1 cellular context compared by ENCODE assay signal in the genomic region with DNA sequence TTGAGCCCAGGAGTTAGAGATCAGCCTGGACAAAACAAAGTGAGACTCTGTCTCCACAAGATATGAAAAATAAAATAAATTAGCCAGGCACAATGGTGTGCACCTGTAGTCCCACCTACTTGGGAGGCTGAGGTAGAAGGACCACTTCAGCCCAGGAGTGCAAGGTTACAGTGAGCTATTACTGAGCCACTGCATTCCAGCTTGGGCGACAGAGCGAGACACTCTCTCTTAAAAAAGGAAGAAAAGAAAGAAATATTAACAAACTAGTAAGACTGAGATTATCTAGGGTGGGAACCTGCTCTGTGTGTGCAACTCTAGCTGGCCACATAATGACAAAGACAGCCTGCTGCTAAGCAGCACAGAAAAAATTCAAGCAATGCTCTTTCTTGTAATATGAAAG.
TF ChIP-seq lines count a peak whose summit lies in the region.

No MANE protein-coding gene starts in this region.

TF ChIP-seq in SK-N-SH, 30 proteins besides CTCF, POLR2A, EP300 and RAD21 (continued from another document):
- TF ChIP-seq, protein P1, sequence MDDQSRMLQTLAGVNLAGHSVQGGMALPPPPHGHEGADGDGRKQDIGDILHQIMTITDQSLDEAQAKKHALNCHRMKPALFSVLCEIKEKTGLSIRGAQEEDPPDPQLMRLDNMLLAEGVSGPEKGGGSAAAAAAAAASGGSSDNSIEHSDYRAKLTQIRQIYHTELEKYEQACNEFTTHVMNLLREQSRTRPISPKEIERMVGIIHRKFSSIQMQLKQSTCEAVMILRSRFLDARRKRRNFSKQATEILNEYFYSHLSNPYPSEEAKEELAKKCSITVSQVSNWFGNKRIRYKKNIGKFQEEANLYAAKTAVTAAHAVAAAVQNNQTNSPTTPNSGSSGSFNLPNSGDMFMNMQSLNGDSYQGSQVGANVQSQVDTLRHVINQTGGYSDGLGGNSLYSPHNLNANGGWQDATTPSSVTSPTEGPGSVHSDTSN (IDR thresholded peaks at IDR 0.05), result no peak
- TF ChIP-seq NFIC (IDR thresholded peaks at IDR 0.05; ENCODE audit: borderline replicate concordance) (no peak), SIN3A (IDR thresholded peaks at IDR 0.05; ENCODE audit: borderline replicate concordance, low read depth, low read length) (no peak), TCF12 (IDR thresholded peaks at IDR 0.05) (no peak), FOXJ3 (CRISPR knock-in tag; IDR thresholded peaks at IDR 0.05) (no peak), SMC3 (IDR thresholded peaks at IDR 0.05; ENCODE audit: low read depth, low read length) (no peak), RXRA (IDR thresholded peaks at IDR 0.05; ENCODE audit: borderline replicate concordance, low read depth) (no peak), MEF2A (IDR thresholded peaks at IDR 0.05; ENCODE audit: borderline replicate concordance, low read depth) (no peak), RFX5 (IDR thresholded peaks at IDR 0.05; ENCODE audit: low read length) (no peak), GATA2 (CRISPR knock-in tag; IDR thresholded peaks at IDR 0.05) (no peak), ELF1 (IDR thresholded peaks at IDR 0.05) (no peak)
- TF ChIP-seq, protein P2, sequence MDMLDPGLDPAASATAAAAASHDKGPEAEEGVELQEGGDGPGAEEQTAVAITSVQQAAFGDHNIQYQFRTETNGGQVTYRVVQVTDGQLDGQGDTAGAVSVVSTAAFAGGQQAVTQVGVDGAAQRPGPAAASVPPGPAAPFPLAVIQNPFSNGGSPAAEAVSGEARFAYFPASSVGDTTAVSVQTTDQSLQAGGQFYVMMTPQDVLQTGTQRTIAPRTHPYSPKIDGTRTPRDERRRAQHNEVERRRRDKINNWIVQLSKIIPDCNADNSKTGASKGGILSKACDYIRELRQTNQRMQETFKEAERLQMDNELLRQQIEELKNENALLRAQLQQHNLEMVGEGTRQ (IDR thresholded peaks at IDR 0.05; ENCODE audit: borderline replicate concordance, low read depth, low read length), result no peak
- TF ChIP-seq, protein P3, sequence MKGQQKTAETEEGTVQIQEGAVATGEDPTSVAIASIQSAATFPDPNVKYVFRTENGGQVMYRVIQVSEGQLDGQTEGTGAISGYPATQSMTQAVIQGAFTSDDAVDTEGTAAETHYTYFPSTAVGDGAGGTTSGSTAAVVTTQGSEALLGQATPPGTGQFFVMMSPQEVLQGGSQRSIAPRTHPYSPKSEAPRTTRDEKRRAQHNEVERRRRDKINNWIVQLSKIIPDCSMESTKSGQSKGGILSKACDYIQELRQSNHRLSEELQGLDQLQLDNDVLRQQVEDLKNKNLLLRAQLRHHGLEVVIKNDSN (IDR thresholded peaks at IDR 0.05; ENCODE audit: borderline replicate concordance, low read depth), result no peak
- TF ChIP-seq, protein P4, sequence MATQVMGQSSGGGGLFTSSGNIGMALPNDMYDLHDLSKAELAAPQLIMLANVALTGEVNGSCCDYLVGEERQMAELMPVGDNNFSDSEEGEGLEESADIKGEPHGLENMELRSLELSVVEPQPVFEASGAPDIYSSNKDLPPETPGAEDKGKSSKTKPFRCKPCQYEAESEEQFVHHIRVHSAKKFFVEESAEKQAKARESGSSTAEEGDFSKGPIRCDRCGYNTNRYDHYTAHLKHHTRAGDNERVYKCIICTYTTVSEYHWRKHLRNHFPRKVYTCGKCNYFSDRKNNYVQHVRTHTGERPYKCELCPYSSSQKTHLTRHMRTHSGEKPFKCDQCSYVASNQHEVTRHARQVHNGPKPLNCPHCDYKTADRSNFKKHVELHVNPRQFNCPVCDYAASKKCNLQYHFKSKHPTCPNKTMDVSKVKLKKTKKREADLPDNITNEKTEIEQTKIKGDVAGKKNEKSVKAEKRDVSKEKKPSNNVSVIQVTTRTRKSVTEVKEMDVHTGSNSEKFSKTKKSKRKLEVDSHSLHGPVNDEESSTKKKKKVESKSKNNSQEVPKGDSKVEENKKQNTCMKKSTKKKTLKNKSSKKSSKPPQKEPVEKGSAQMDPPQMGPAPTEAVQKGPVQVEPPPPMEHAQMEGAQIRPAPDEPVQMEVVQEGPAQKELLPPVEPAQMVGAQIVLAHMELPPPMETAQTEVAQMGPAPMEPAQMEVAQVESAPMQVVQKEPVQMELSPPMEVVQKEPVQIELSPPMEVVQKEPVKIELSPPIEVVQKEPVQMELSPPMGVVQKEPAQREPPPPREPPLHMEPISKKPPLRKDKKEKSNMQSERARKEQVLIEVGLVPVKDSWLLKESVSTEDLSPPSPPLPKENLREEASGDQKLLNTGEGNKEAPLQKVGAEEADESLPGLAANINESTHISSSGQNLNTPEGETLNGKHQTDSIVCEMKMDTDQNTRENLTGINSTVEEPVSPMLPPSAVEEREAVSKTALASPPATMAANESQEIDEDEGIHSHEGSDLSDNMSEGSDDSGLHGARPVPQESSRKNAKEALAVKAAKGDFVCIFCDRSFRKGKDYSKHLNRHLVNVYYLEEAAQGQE (IDR thresholded peaks at IDR 0.05; ENCODE audit: low read depth, low read length), result no peak
- TF ChIP-seq, protein P5, sequence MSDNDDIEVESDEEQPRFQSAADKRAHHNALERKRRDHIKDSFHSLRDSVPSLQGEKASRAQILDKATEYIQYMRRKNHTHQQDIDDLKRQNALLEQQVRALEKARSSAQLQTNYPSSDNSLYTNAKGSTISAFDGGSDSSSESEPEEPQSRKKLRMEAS (IDR thresholded peaks at IDR 0.05; ENCODE audit: low read depth), result no peak
- TF ChIP-seq, protein P6, sequence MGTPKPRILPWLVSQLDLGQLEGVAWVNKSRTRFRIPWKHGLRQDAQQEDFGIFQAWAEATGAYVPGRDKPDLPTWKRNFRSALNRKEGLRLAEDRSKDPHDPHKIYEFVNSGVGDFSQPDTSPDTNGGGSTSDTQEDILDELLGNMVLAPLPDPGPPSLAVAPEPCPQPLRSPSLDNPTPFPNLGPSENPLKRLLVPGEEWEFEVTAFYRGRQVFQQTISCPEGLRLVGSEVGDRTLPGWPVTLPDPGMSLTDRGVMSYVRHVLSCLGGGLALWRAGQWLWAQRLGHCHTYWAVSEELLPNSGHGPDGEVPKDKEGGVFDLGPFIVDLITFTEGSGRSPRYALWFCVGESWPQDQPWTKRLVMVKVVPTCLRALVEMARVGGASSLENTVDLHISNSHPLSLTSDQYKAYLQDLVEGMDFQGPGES (IDR thresholded peaks at IDR 0.05; ENCODE audit: low read depth, low read length), result no peak
